18 cellular contexts compared by ENCODE assay signal in genomic region chr5:31944683-31945445, GRCh38.
DNase-seq lines count a peak whose midpoint lies in the region; ATAC-seq and TF ChIP-seq lines count a peak whose summit lies in the region.
"Had no signal": no experiment of that assay in that cellular context is flagged by ENCODE, and none has a peak within 500 bp of the region (broad histone marks: within the 10 kb centered on the region; RNA-seq: fewer than 3 reads in every experiment).

No MANE protein-coding gene starts in this region.

- H3K27me3 Mint-ChIP-seq in glutamatergic neuron (ENCODE audit: unreplicated experiment): peaks cover 5% of the 10 kb centered on the region
- peaks cover 3% of the 10 kb centered on the region for H3K27me3 Mint-ChIP-seq in activated CD8-positive, alpha-beta memory T cell treated with anti-CD3 and anti-CD28 coated beads, Interleukin-2, amount 10 ng/mL, durations not matched to agents 7 days and 5 days
- H3K27me3 Mint-ChIP-seq in type B pancreatic cell: no peaks in the 10 kb centered on the region
- H3K27me3 Mint-ChIP-seq: activated CD4-positive, alpha-beta T cell treated with anti-CD3 and anti-CD28 coated beads, Interleukin-2, amount 10 ng/mL, durations not matched to agents 7 days and 5 days; activated T-helper 17 cell treated with anti-CD3 and anti-CD28 coated beads, Interleukin-2, amount 50 U/mL, for 72 hours had no signal

- TF ChIP-seq CTCF in glutamatergic neuron (IDR thresholded peaks at IDR 0.05; ENCODE audit: partially characterized antibody, unreplicated experiment): no peak
- TF ChIP-seq CTCF in upper lobe of left lung (IDR thresholded peaks at IDR 0.05): no peak
- no peak for TF ChIP-seq CTCF in type B pancreatic cell (conservative IDR thresholded peaks at IDR 0.05)

- 72 to 83% methylated on average over 11 of the region's 13 CpGs for WGBS in upper lobe of left lung, 2 donors

- no peak overlapping the region for H3K4me3 ChIP-seq in upper lobe of left lung
- H3K4me3 ChIP-seq: PC-9 had no signal

- peaks cover 3 to 24% (median 14%) of the 10 kb centered on the region in 4 donors for H3K4me1 ChIP-seq in upper lobe of left lung
- H3K4me1 ChIP-seq: Caco-2 had no signal

- no peak for TF ChIP-seq EP300 in upper lobe of left lung (IDR thresholded peaks at IDR 0.05)

- H3K4me1 Mint-ChIP-seq in glutamatergic neuron (ENCODE audit: low read depth, unreplicated experiment): peaks cover 24% of the 10 kb centered on the region
- no peaks in the 10 kb centered on the region for H3K4me1 Mint-ChIP-seq in activated CD8-positive, alpha-beta memory T cell treated with anti-CD3 and anti-CD28 coated beads, Interleukin-2, amount 10 ng/mL, durations not matched to agents 7 days and 5 days
- peaks cover 18% of the 10 kb centered on the region for H3K4me1 Mint-ChIP-seq in type B pancreatic cell (ENCODE audit: unreplicated experiment)
- H3K4me1 Mint-ChIP-seq: activated CD4-positive, alpha-beta T cell treated with anti-CD3 and anti-CD28 coated beads, Interleukin-2, amount 10 ng/mL, durations not matched to agents 7 days and 5 days; activated T-helper 17 cell treated with anti-CD3 and anti-CD28 coated beads, Interleukin-2, amount 50 U/mL, for 72 hours; memory B cell had no signal

- no peaks in the 10 kb centered on the region for H3K27me3 ChIP-seq in upper lobe of left lung

- H3K27ac ChIP-seq in upper lobe of left lung: no peak overlapping the region
- H3K27ac ChIP-seq: PC-9 had no signal

- H3K9me3 Mint-ChIP-seq in glutamatergic neuron (ENCODE audit: unreplicated experiment) (peaks cover 8% of the 10 kb centered on the region), type B pancreatic cell (no peaks in the 10 kb centered on the region)
- H3K9me3 Mint-ChIP-seq in activated CD8-positive, alpha-beta memory T cell treated with anti-CD3 and anti-CD28 coated beads, Interleukin-2, amount 10 ng/mL, durations not matched to agents 7 days and 5 days (ENCODE audit: low read depth): no peaks in the 10 kb centered on the region
- H3K9me3 Mint-ChIP-seq: activated CD4-positive, alpha-beta T cell treated with anti-CD3 and anti-CD28 coated beads, Interleukin-2, amount 10 ng/mL, durations not matched to agents 7 days and 5 days; activated T-helper 17 cell treated with anti-CD3 and anti-CD28 coated beads, Interleukin-2, amount 50 U/mL, for 72 hours; memory B cell; T-helper 1 cell treated with Interleukin-12 subunit alpha and Interleukin-12 subunit beta and Interleukin-4 antibody, amounts not matched to agents 30 μg/mL and 1 μg/mL, for 36 hours had no signal

- DNase-seq in NCI-H748 (lab: John Stamatoyannopoulos, UW; ENCODE audit: unreplicated experiment): peak; percentile 92
- no peak for DNase-seq in NCI-H748 treated with DMSO at 0.1 percent for 48 hours (lab: John Stamatoyannopoulos, UW)
- DNase-seq in NCI-H69 (lab: John Stamatoyannopoulos, UW): peak; percentile 72
- peak; percentile 53 for DNase-seq in glutamatergic neuron
- peak; percentile 55 to 57 for DNase-seq in upper lobe of left lung
- no peak for DNase-seq in NCI-H446 (lab: John Stamatoyannopoulos, UW)
- DNase-seq in activated CD8-positive, alpha-beta memory T cell treated with anti-CD3 and anti-CD28 coated beads, Interleukin-2, amount 10 ng/mL, durations not matched to agents 7 days and 5 days: no peak
- DNase-seq in type B pancreatic cell (ENCODE audit: extremely low spot score, unreplicated experiment): no peak
- DNase-seq: activated CD4-positive, alpha-beta T cell treated with anti-CD3 and anti-CD28 coated beads, Interleukin-2, amount 10 ng/mL, durations not matched to agents 7 days and 5 days; Caco-2; H7; KG1; NCI-H187 treated with DMSO at 0.1 percent for 48 hours; nucleus accumbens; PC-9 had no signal

- H3K27ac Mint-ChIP-seq in glutamatergic neuron (ENCODE audit: unreplicated experiment) (peak overlapping the region; percentile 91), type B pancreatic cell (no peak overlapping the region)
- H3K27ac Mint-ChIP-seq in activated CD8-positive, alpha-beta memory T cell treated with anti-CD3 and anti-CD28 coated beads, Interleukin-2, amount 10 ng/mL, durations not matched to agents 7 days and 5 days: no peak overlapping the region
- H3K27ac Mint-ChIP-seq: activated CD4-positive, alpha-beta T cell treated with anti-CD3 and anti-CD28 coated beads, Interleukin-2, amount 10 ng/mL, durations not matched to agents 7 days and 5 days; activated T-helper 17 cell treated with anti-CD3 and anti-CD28 coated beads, Interleukin-2, amount 50 U/mL, for 72 hours; memory B cell; T-helper 1 cell treated with Interleukin-12 subunit alpha and Interleukin-12 subunit beta and Interleukin-4 antibody, amounts not matched to agents 30 μg/mL and 1 μg/mL, for 36 hours had no signal

- no peaks in the 10 kb centered on the region for H3K36me3 ChIP-seq in upper lobe of left lung

- no peaks in the 10 kb centered on the region for H3K36me3 Mint-ChIP-seq in glutamatergic neuron (ENCODE audit: unreplicated experiment)
- H3K36me3 Mint-ChIP-seq in activated CD8-positive, alpha-beta memory T cell treated with anti-CD3 and anti-CD28 coated beads, Interleukin-2, amount 10 ng/mL, durations not matched to agents 7 days and 5 days: no peaks in the 10 kb centered on the region
- H3K36me3 Mint-ChIP-seq in type B pancreatic cell: no peaks in the 10 kb centered on the region
- H3K36me3 Mint-ChIP-seq: memory B cell had no signal

- peak overlapping the region; percentile 35 for H3K4me3 Mint-ChIP-seq in glutamatergic neuron (ENCODE audit: unreplicated experiment)
- no peak overlapping the region for H3K4me3 Mint-ChIP-seq in activated CD8-positive, alpha-beta memory T cell treated with anti-CD3 and anti-CD28 coated beads, Interleukin-2, amount 10 ng/mL, durations not matched to agents 7 days and 5 days
- H3K4me3 Mint-ChIP-seq in type B pancreatic cell: no peak overlapping the region
- H3K4me3 Mint-ChIP-seq: activated CD4-positive, alpha-beta T cell treated with anti-CD3 and anti-CD28 coated beads, Interleukin-2, amount 10 ng/mL, durations not matched to agents 7 days and 5 days; activated T-helper 17 cell treated with anti-CD3 and anti-CD28 coated beads, Interleukin-2, amount 50 U/mL, for 72 hours; memory B cell; T-helper 1 cell treated with Interleukin-12 subunit alpha and Interleukin-12 subunit beta and Interleukin-4 antibody, amounts not matched to agents 30 μg/mL and 1 μg/mL, for 36 hours had no signal

- TF ChIP-seq POLR2A in upper lobe of left lung (IDR thresholded peaks at IDR 0.05): no peak

- H3K9me3 ChIP-seq in upper lobe of left lung: no peaks in the 10 kb centered on the region
- H3K9me3 ChIP-seq: Caco-2 had no signal

- ATAC-seq in upper lobe of left lung (ENCODE audit: low FRiP score in 2 of 2): peak; percentile 32 to 68
- ATAC-seq in activated CD8-positive, alpha-beta memory T cell treated with anti-CD3 and anti-CD28 coated beads, Interleukin-2, amount 10 ng/mL, durations not matched to agents 7 days and 5 days: no peak
- ATAC-seq: activated T-helper 17 cell treated with anti-CD3 and anti-CD28 coated beads, Interleukin-2, amount 50 U/mL, for 72 hours had no signal

- CTCF ChIA-PET in activated CD8-positive, alpha-beta memory T cell treated with anti-CD3 and anti-CD28 coated beads, Interleukin-2, amount 10 ng/mL, durations not matched to agents 7 days and 5 days (lab: Charles Lee): interaction anchor here (1.5 kb wide), 1 partner anchor 306 kb away, joined by 3 read pairs; no protein-coding TSS in a partner anchor

Comparison
In these comparisons a context has a peak if more than half of its experiments do, and no peak if none do; other contexts are left out.
1. DNase-seq: peak in NCI-H748 (single experiment), NCI-H69 (single experiment), glutamatergic neuron (single experiment) and upper lobe of left lung (2 of 2); none in NCI-H748 treated with DMSO at 0.1 percent for 48 hours (single experiment), NCI-H446 (0 of 2), activated CD8-positive, alpha-beta memory T cell treated with anti-CD3 and anti-CD28 coated beads, Interleukin-2, amount 10 ng/mL, durations not matched to agents 7 days and 5 days (single experiment) and type B pancreatic cell (single experiment).